ENCODE assay signal across 9 cellular contexts in genomic region chr19:29587518-29587986, GRCh38. TPM values are rescaled to one million over a fixed set of nuclear protein-coding genes. Genes with fewer than 3 reads are reported as not detected.
A peak's percentile ranks its signal among the peaks of the same experiment; 100 is the strongest.
DNase-seq lines count a peak whose midpoint lies in the region; ATAC-seq and TF ChIP-seq lines count a peak whose summit lies in the region.
"Had no signal": no experiment of that assay in that cellular context is flagged by ENCODE, and none has a peak within 500 bp of the region (broad histone marks: within the 10 kb centered on the region; RNA-seq: fewer than 3 reads in every experiment).

No MANE protein-coding gene starts in this region.

- peak overlapping the region; percentile 32 for H2AFZ ChIP-seq in Loucy (ENCODE audit: low read length)
- no peak overlapping the region for H2AFZ ChIP-seq in neural progenitor cell (replicated peaks)

- no peaks in the 10 kb centered on the region for H3F3A ChIP-seq in Loucy (ENCODE audit: low read depth)
- no peaks in the 10 kb centered on the region for H3F3A ChIP-seq in neural progenitor cell (ENCODE audit: low read depth)

- H3K4me1 ChIP-seq in Loucy (ENCODE audit: insufficient read depth, low read length, poor library complexity, severe bottlenecking) = peaks cover 6% of the 10 kb centered on the region
- no peaks in the 10 kb centered on the region for H3K4me1 ChIP-seq in neural progenitor cell

- H3K9ac ChIP-seq in Loucy (ENCODE audit: low read depth, low read length, poor library complexity, severe bottlenecking) = peak overlapping the region; percentile 24
- no peak overlapping the region for H3K9ac ChIP-seq in neural progenitor cell

- H3K4me3 Mint-ChIP-seq in activated naive CD4-positive, alpha-beta T cell treated with anti-CD3 and anti-CD28 coated beads for 36 hours = no peak overlapping the region
- no peak overlapping the region for H3K4me3 Mint-ChIP-seq in osteocyte (ENCODE audit: unreplicated experiment)
- no peak overlapping the region for H3K4me3 Mint-ChIP-seq in neural progenitor cell

- no peak overlapping the region for H3K27ac ChIP-seq in neural progenitor cell
- H3K27ac ChIP-seq: SK-N-MC had no signal

- no peak for TF ChIP-seq CTCF in Loucy (conservative IDR thresholded peaks at IDR 0.05; ENCODE audit: low read length)
- no peak for TF ChIP-seq CTCF in osteocyte (IDR thresholded peaks at IDR 0.05)
- TF ChIP-seq CTCF in neural progenitor cell (IDR thresholded peaks at IDR 0.05) = no peak

- CTCF ChIA-PET in activated naive CD4-positive, alpha-beta T cell treated with anti-CD3 and anti-CD28 coated beads for 36 hours (lab: Charles Lee) = interaction anchor here (0.8 to 2.7 kb wide), 3 partner anchors 10 to 23 kb away, joined by 4 to 10 read pairs (median 4); no protein-coding TSS in a partner anchor

- peak overlapping the region; percentile 76 for H3K27ac Mint-ChIP-seq in activated naive CD4-positive, alpha-beta T cell treated with anti-CD3 and anti-CD28 coated beads for 36 hours
- H3K27ac Mint-ChIP-seq in osteocyte (ENCODE audit: unreplicated experiment) = no peak overlapping the region
- H3K27ac Mint-ChIP-seq in neural progenitor cell = no peak overlapping the region

- peak; percentile 93 for ATAC-seq in GM21447 (IDR thresholded peaks at IDR 0.05; ENCODE audit: unreplicated experiment)

- H3K4me3 ChIP-seq in Loucy (ENCODE audit: low read length, poor library complexity, severe bottlenecking) = no peak overlapping the region
- H3K4me3 ChIP-seq in neural progenitor cell = no peak overlapping the region
- H3K4me3 ChIP-seq: lung, SK-N-MC had no signal

- H3K79me2 ChIP-seq in Loucy (ENCODE audit: insufficient read depth, low read length) (no peaks in the 10 kb centered on the region), neural progenitor cell (ENCODE audit: low read depth) (no peaks in the 10 kb centered on the region)

- H3K4me2 ChIP-seq in Loucy (ENCODE audit: low read depth, low read length, poor library complexity, severe bottlenecking) (peak overlapping the region; percentile 49), neural progenitor cell (no peak overlapping the region)

- no peaks in the 10 kb centered on the region for H3K27me3 ChIP-seq in Loucy (ENCODE audit: insufficient read depth, low read length, poor library complexity, severe bottlenecking)
- H3K27me3 ChIP-seq in neural progenitor cell = peaks cover 60% of the 10 kb centered on the region

- DNase-seq in activated naive CD4-positive, alpha-beta T cell treated with anti-CD3 and anti-CD28 coated beads for 36 hours = peak; percentile 84
- peak; percentile 65 to 70 for DNase-seq in stimulated activated CD8-positive, alpha-beta memory T cell treated with anti-CD3 and anti-CD28 coated beads, Interleukin-15, amount 100 ng/mL, for 48 hours (ENCODE audit: low read depth in 2 of 2)
- DNase-seq in NCI-H1436 (lab: John Stamatoyannopoulos, UW) (no peak), osteocyte (ENCODE audit: extremely low spot score, unreplicated experiment) (no peak), neural progenitor cell (ENCODE audit: low spot score) (no peak)

- peaks cover 39% of the 10 kb centered on the region for H3K27me3 Mint-ChIP-seq in activated naive CD4-positive, alpha-beta T cell treated with anti-CD3 and anti-CD28 coated beads for 36 hours (ENCODE audit: low read depth)
- H3K27me3 Mint-ChIP-seq in osteocyte (ENCODE audit: unreplicated experiment) = peaks cover 17% of the 10 kb centered on the region
- H3K27me3 Mint-ChIP-seq in neural progenitor cell (ENCODE audit: insufficient read depth, low read depth) = peaks cover 20% of the 10 kb centered on the region

- no peaks in the 10 kb centered on the region for H3K36me3 ChIP-seq in Loucy (ENCODE audit: insufficient read depth, low read length)
- H3K36me3 ChIP-seq in neural progenitor cell = no peaks in the 10 kb centered on the region

- H3K9me3 ChIP-seq in Loucy (ENCODE audit: insufficient read depth, low read depth, low read length) = no peaks in the 10 kb centered on the region
- H3K9me3 ChIP-seq in neural progenitor cell (ENCODE audit: low read depth) = no peaks in the 10 kb centered on the region

- H3K36me3 Mint-ChIP-seq in activated naive CD4-positive, alpha-beta T cell treated with anti-CD3 and anti-CD28 coated beads for 36 hours (ENCODE audit: low read depth) = peaks cover 7% of the 10 kb centered on the region
- no peaks in the 10 kb centered on the region for H3K36me3 Mint-ChIP-seq in osteocyte (ENCODE audit: unreplicated experiment)
- H3K36me3 Mint-ChIP-seq in neural progenitor cell = no peaks in the 10 kb centered on the region

- no peaks in the 10 kb centered on the region for H4K20me1 ChIP-seq in Loucy (ENCODE audit: insufficient read depth, low read length, poor library complexity, severe bottlenecking)
- H4K20me1 ChIP-seq in neural progenitor cell (ENCODE audit: low read depth) = no peaks in the 10 kb centered on the region

- H3K9me3 Mint-ChIP-seq in activated naive CD4-positive, alpha-beta T cell treated with anti-CD3 and anti-CD28 coated beads for 36 hours = peaks cover 9% of the 10 kb centered on the region
- H3K9me3 Mint-ChIP-seq in osteocyte (ENCODE audit: unreplicated experiment) = no peaks in the 10 kb centered on the region
- H3K9me3 Mint-ChIP-seq in neural progenitor cell = peaks cover 6% of the 10 kb centered on the region

- intact Hi-C loops in activated naive CD4-positive, alpha-beta T cell treated with anti-CD3 and anti-CD28 coated beads for 36 hours (cut with micrococcal nuclease) = loop anchor here (1.0 to 10.0 kb wide), 5 partner anchors 11 to 355 kb away; partner anchors contain the start of genes POP4 and URI1

- H3K9me2 ChIP-seq in Loucy (replicated peaks; ENCODE audit: low read depth, low read length) = no peaks in the 10 kb centered on the region

- peaks cover 18% of the 10 kb centered on the region for H3K4me1 Mint-ChIP-seq in activated naive CD4-positive, alpha-beta T cell treated with anti-CD3 and anti-CD28 coated beads for 36 hours (ENCODE audit: low read depth)
- H3K4me1 Mint-ChIP-seq in osteocyte (ENCODE audit: unreplicated experiment) = no peaks in the 10 kb centered on the region
- H3K4me1 Mint-ChIP-seq in neural progenitor cell = no peaks in the 10 kb centered on the region

RNA-seq across cellular contexts. Expression of gene POP4, which starts 18.5 kb away (rescaled TPM):
- 10 to 100 TPM; 79.5 to 83.3 TPM for total RNA-seq in activated naive CD4-positive, alpha-beta T cell treated with anti-CD3 and anti-CD28 coated beads for 36 hours
- 57.3 and 61.7 TPM in 2 replicates for total RNA-seq in osteocyte
- 41.0 and 77.8 TPM in 2 replicates for total RNA-seq in neural progenitor cell (ENCODE audit: low replicate concordance)

Comparison
In these comparisons a context has a peak if more than half of its experiments do, and no peak if none do; other contexts are left out.
1. DNase-seq: peak in activated naive CD4-positive, alpha-beta T cell treated with anti-CD3 and anti-CD28 coated beads for 36 hours (single experiment) and stimulated activated CD8-positive, alpha-beta memory T cell treated with anti-CD3 and anti-CD28 coated beads, Interleukin-15, amount 100 ng/mL, for 48 hours (2 of 2); none in NCI-H1436 (single experiment), osteocyte (single experiment) and neural progenitor cell (single experiment).